ENCODE assay signal across 7 cellular contexts in genomic region chr12:110743571-110744093, GRCh38. TPM values are rescaled to one million over a fixed set of nuclear protein-coding genes. Genes with fewer than 3 reads are reported as not detected.
A peak's percentile ranks its signal among the peaks of the same experiment; 100 is the strongest.
DNase-seq lines count a peak whose midpoint lies in the region; ATAC-seq and TF ChIP-seq lines count a peak whose summit lies in the region.

No MANE protein-coding gene starts in this region.

- WGBS in upper lobe of left lung, 2 donors = 29 to 36% methylated on average over 22 to 26 of the region's 26 CpGs

- H3K27me3 Mint-ChIP-seq in mesothelial cell of epicardium (ENCODE audit: low read depth) = no peaks in the 10 kb centered on the region

- no peak for TF ChIP-seq EP300 in upper lobe of left lung (IDR thresholded peaks at IDR 0.05)

- H3K4me1 ChIP-seq in PC-3 (ENCODE audit: insufficient read depth, low read length) = peaks cover 44% of the 10 kb centered on the region
- H3K4me1 ChIP-seq in duodenal mucosa (ENCODE audit: control insufficient read depth in 1 of 2, insufficient read depth in 2 of 2, low read length in 2 of 2) = peaks cover 33 to 40% of the 10 kb centered on the region in 2 donors
- peaks cover 32 to 38% (median 34%) of the 10 kb centered on the region in 4 donors for H3K4me1 ChIP-seq in upper lobe of left lung

- peak overlapping the region; percentile 99 for H3K4me2 ChIP-seq in PC-3 (ENCODE audit: low read length)

- peak overlapping the region; percentile 48 for H3K4me3 ChIP-seq in H7 (ENCODE audit: insufficient read depth, low read depth, low read length)
- H3K4me3 ChIP-seq in PC-3 (ENCODE audit: low read length) = peak overlapping the region; percentile 87
- peak overlapping the region; percentile 84 to 86 for H3K4me3 ChIP-seq in duodenal mucosa (ENCODE audit: low read depth in 1 of 2, low read length in 2 of 2)
- peak overlapping the region in 3 of 4 donors; percentile 88 to 99 (median 96) for H3K4me3 ChIP-seq in upper lobe of left lung

- H3K9me2 ChIP-seq in PC-3 (replicated peaks; ENCODE audit: low read length) = no peaks in the 10 kb centered on the region

- H3K9me3 ChIP-seq in PC-3 (ENCODE audit: low read length) = no peaks in the 10 kb centered on the region
- H3K9me3 ChIP-seq in duodenal mucosa (ENCODE audit: control insufficient read depth in 1 of 2, low read length in 2 of 2) = no peaks in the 10 kb centered on the region
- no peaks in the 10 kb centered on the region for H3K9me3 ChIP-seq in upper lobe of left lung

- H3K27me3 ChIP-seq in H7 (ENCODE audit: control insufficient read depth, insufficient read depth, low read length) = no peaks in the 10 kb centered on the region
- H3K27me3 ChIP-seq in PC-3 (ENCODE audit: low read length) = no peaks in the 10 kb centered on the region
- no peaks in the 10 kb centered on the region for H3K27me3 ChIP-seq in duodenal mucosa (ENCODE audit: control insufficient read depth in 1 of 2, insufficient read depth in 2 of 2, low read length in 2 of 2)
- H3K27me3 ChIP-seq in upper lobe of left lung = no peaks in the 10 kb centered on the region

- CTCF ChIA-PET in PC-3 (lab: Charles Lee) = no interaction called here

- H3K4me3 Mint-ChIP-seq in mesothelial cell of epicardium = peak overlapping the region; percentile 100

- H3F3A ChIP-seq in PC-3 (ENCODE audit: low read length, unreplicated experiment) = no peaks in the 10 kb centered on the region

- no peak for TF ChIP-seq CTCF in PC-3 (conservative IDR thresholded peaks at IDR 0.05; ENCODE audit: low read depth, low read length)
- TF ChIP-seq CTCF in mesothelial cell of epicardium (IDR thresholded peaks at IDR 0.05; ENCODE audit: unreplicated experiment) = no peak
- TF ChIP-seq CTCF in upper lobe of left lung (IDR thresholded peaks at IDR 0.05) = no peak

- intact Hi-C loops in PC-3 (cut with micrococcal nuclease) = loop anchor here (5.0 kb wide), 1 partner anchor 46 kb away; no protein-coding TSS in a partner anchor

- H2AFZ ChIP-seq in PC-3 (ENCODE audit: low read length) = peak overlapping the region; percentile 100

- H3K79me2 ChIP-seq in PC-3 (ENCODE audit: low read length) = peaks cover 47% of the 10 kb centered on the region

- H3K27ac ChIP-seq in PC-3 (ENCODE audit: low read length) (peak overlapping the region; percentile 3; the same call in 1 of the 2 replicates), duodenal mucosa (ENCODE audit: low read depth, low read length) (no peak overlapping the region), upper lobe of left lung (peak overlapping the region in 2 of 4 donors; percentile 86 to 96)

- H4K20me1 ChIP-seq in PC-3 (ENCODE audit: low read length) = peaks cover 35% of the 10 kb centered on the region

- ATAC-seq in PC-3 (peak; percentile 4; the same call in 1 of the 2 replicates), upper lobe of left lung (ENCODE audit: low FRiP score in 2 of 2) (peak in 1 of 2 donors; percentile 20), HG02623 (IDR thresholded peaks at IDR 0.05; ENCODE audit: unreplicated experiment) (no peak), HG02973 (IDR thresholded peaks at IDR 0.05; ENCODE audit: unreplicated experiment) (no peak)

- H3K36me3 Mint-ChIP-seq in mesothelial cell of epicardium = no peaks in the 10 kb centered on the region

- H3K36me3 ChIP-seq in H7 (replicated peaks; ENCODE audit: control insufficient read depth, insufficient read depth, low read length) = no peaks in the 10 kb centered on the region
- H3K36me3 ChIP-seq in PC-3 (ENCODE audit: low read depth, low read length) = peaks cover 5% of the 10 kb centered on the region
- no peaks in the 10 kb centered on the region for H3K36me3 ChIP-seq in duodenal mucosa (ENCODE audit: control insufficient read depth in 1 of 2, insufficient read depth in 2 of 2, low read length in 2 of 2)
- H3K36me3 ChIP-seq in upper lobe of left lung = no peaks in the 10 kb centered on the region

- no TSS peak for BruUV-seq in PC-3 (replicated peaks; lab: Mats Ljungman, UMichigan)

- DNase-seq in H7 (peak; percentile 48), PC-3 (peak; percentile 56), mesothelial cell of epicardium (ENCODE audit: low spot score in 2 of 2, unreplicated experiment in 2 of 2) (peak in 1 of 2 experiments; percentile 41), upper lobe of left lung (peak; percentile 62 to 65)

- peak overlapping the region; percentile 72 for H3K9ac ChIP-seq in PC-3 (ENCODE audit: low read length)
- peak overlapping the region; percentile 61 to 68 for H3K9ac ChIP-seq in duodenal mucosa (ENCODE audit: low read depth in 1 of 2, low read length in 2 of 2)

- peaks cover 45% of the 10 kb centered on the region for H3K4me1 Mint-ChIP-seq in mesothelial cell of epicardium

- no peak for TF ChIP-seq POLR2A in upper lobe of left lung (IDR thresholded peaks at IDR 0.05)

- POLR2A ChIA-PET in PC-3 (lab: Charles Lee; ENCODE audit: unreplicated experiment) = interaction anchor here (0.6 kb wide), 1 partner anchor 476 kb away, joined by 3 read pairs; no protein-coding TSS in a partner anchor

- peak overlapping the region; percentile 96 for H3K27ac Mint-ChIP-seq in mesothelial cell of epicardium

- no peaks in the 10 kb centered on the region for H3K9me3 Mint-ChIP-seq in mesothelial cell of epicardium

RNA-seq across cellular contexts. Expression of gene PPP1CC, which starts 0.9 kb away (rescaled TPM):
- 251 and 310 TPM in 2 replicates for total RNA-seq in H7 (2014; rRNA removed; shearing (Covaris generic))
- total RNA-seq in PC-3 (2014; rRNA removed) (202 and 204 TPM in 2 replicates), mesothelial cell of epicardium (147 to 156 TPM (median 150 TPM) in 3 replicates), upper lobe of left lung (100 to 1,000 TPM in 2 of 6 donors, 10 to 100 TPM in 4; 26.0 to 114 (median 85.4) TPM)

RNA-seq across cellular contexts. Expression of gene HVCN1, which starts 54.7 kb away (rescaled TPM):
- 5.8 and 6.9 TPM in 2 replicates for total RNA-seq in H7 (2014; rRNA removed; shearing (Covaris generic))
- total RNA-seq in PC-3 (2014; rRNA removed) = 2.2 and 3.3 TPM in 2 replicates
- total RNA-seq in mesothelial cell of epicardium = 5.1 to 7.0 TPM (median 6.1 TPM) in 3 replicates
- 10 to 100 TPM in 4 of 6 donors, 1 to 10 TPM in 2; 5.8 to 29.2 (median 15.5) TPM for total RNA-seq in upper lobe of left lung
